In genomic region chr7:97021443-97022261, GRCh38 we compare ENCODE assay signal across 1 cellular context.
TF ChIP-seq lines count a peak whose summit lies in the region.

No MANE protein-coding gene starts in this region.

TF ChIP-seq in HepG2, 621 proteins besides CTCF, POLR2A, EP300 and RAD21:
- TF ChIP-seq ZNF318 (CRISPR knock-in tag; IDR thresholded peaks at IDR 0.05), result no peak
- TF ChIP-seq, protein P1, sequence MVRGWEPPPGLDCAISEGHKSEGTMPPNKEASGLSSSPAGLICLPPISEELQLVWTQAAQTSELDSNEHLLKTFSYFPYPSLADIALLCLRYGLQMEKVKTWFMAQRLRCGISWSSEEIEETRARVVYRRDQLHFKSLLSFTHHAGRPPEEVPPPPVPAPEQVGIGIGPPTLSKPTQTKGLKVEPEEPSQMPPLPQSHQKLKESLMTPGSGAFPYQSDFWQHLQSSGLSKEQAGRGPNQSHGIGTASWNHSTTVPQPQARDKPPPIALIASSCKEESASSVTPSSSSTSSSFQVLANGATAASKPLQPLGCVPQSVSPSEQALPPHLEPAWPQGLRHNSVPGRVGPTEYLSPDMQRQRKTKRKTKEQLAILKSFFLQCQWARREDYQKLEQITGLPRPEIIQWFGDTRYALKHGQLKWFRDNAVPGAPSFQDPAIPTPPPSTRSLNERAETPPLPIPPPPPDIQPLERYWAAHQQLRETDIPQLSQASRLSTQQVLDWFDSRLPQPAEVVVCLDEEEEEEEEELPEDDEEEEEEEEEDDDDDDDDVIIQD (CRISPR knock-in tag; IDR thresholded peaks at IDR 0.05; ENCODE audit: low read depth), result no peak
- TF ChIP-seq ZKSCAN5 (CRISPR knock-in tag; IDR thresholded peaks at IDR 0.05), result no peak
- TF ChIP-seq CENPX (CRISPR knock-in tag; IDR thresholded peaks at IDR 0.05), result no peak
- TF ChIP-seq U2AF1 (optimal IDR thresholded peaks at IDR 0.05; ENCODE audit: low read depth, low read length), result no peak
- no peak for TF ChIP-seq ZNF703 (CRISPR knock-in tag; IDR thresholded peaks at IDR 0.05; ENCODE audit: borderline replicate concordance)
- TF ChIP-seq, protein P2, sequence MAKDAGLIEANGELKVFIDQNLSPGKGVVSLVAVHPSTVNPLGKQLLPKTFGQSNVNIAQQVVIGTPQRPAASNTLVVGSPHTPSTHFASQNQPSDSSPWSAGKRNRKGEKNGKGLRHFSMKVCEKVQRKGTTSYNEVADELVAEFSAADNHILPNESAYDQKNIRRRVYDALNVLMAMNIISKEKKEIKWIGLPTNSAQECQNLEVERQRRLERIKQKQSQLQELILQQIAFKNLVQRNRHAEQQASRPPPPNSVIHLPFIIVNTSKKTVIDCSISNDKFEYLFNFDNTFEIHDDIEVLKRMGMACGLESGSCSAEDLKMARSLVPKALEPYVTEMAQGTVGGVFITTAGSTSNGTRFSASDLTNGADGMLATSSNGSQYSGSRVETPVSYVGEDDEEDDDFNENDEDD (CRISPR knock-in tag; IDR thresholded peaks at IDR 0.05; ENCODE audit: borderline replicate concordance), result no peak
- TF ChIP-seq, protein P3, sequence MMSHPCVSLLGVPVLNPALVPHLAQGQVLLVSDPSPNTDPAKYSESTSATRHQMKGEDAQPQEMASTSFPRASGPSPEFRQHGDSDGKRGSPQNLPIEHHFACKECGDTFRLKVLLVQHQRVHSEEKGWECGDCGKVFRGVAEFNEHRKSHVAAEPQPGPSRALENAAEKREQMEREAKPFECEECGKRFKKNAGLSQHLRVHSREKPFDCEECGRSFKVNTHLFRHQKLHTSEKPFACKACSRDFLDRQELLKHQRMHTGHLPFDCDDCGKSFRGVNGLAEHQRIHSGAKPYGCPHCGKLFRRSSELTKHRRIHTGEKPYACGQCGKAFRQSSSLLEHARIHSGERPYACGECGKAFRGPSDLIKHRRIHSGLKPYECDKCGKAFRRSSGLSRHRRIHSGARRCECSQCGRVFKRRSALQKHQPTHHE (CRISPR knock-in tag; IDR thresholded peaks at IDR 0.05; ENCODE audit: borderline replicate concordance), result no peak
- TF ChIP-seq ZNF609 (CRISPR knock-in tag; IDR thresholded peaks at IDR 0.05; ENCODE audit: borderline replicate concordance), result no peak
- no peak for TF ChIP-seq ZNF782 (CRISPR knock-in tag; IDR thresholded peaks at IDR 0.05; ENCODE audit: borderline replicate concordance)
- no peak for TF ChIP-seq ZNF839 (CRISPR knock-in tag; IDR thresholded peaks at IDR 0.05; ENCODE audit: borderline replicate concordance)
